Comparison of ENCODE assay signal across 2 cellular contexts in the genomic region with DNA sequence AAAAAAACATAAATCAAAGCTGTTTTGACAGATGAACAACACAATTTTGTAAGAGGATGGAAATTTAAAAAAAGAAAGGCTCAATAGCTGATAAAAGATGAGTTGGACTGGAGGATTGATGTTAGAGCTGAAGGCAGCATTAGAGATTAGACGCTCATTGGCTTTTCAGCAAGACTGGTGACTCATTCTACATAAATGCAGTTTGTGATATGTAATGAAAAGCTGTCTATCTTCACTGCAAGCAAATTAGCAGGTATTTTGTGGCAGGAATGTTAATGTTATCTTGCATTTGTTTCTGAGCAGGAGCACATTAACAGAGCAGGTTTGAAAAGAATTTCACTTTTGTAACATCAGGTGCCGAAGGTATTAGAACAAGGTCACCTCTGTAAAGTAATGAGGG.
TF ChIP-seq lines count a peak whose summit lies in the region.

No MANE protein-coding gene starts in this region.

TF ChIP-seq in A549, 52 proteins besides CTCF, POLR2A, EP300 and RAD21 (continued from another document):
- TF ChIP-seq HDAC2 (IDR thresholded peaks at IDR 0.05) = no peak
- TF ChIP-seq MAFK (IDR thresholded peaks at IDR 0.05; ENCODE audit: partially characterized antibody) = no peak
- TF ChIP-seq, protein P1, sequence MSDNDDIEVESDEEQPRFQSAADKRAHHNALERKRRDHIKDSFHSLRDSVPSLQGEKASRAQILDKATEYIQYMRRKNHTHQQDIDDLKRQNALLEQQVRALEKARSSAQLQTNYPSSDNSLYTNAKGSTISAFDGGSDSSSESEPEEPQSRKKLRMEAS (IDR thresholded peaks at IDR 0.05) = no peak
- no peak for TF ChIP-seq ZSCAN20 (CRISPR knock-in tag; IDR thresholded peaks at IDR 0.05)
- TF ChIP-seq, protein P2, sequence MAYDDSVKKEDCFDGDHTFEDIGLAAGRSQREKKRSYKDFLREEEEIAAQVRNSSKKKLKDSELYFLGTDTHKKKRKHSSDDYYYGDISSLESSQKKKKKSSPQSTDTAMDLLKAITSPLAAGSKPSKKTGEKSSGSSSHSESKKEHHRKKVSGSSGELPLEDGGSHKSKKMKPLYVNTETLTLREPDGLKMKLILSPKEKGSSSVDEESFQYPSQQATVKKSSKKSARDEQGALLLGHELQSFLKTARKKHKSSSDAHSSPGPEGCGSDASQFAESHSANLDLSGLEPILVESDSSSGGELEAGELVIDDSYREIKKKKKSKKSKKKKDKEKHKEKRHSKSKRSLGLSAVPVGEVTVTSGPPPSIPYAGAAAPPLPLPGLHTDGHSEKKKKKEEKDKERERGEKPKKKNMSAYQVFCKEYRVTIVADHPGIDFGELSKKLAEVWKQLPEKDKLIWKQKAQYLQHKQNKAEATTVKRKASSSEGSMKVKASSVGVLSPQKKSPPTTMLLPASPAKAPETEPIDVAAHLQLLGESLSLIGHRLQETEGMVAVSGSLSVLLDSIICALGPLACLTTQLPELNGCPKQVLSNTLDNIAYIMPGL (CRISPR knock-in tag; IDR thresholded peaks at IDR 0.05; ENCODE audit: borderline replicate concordance) = no peak
- no peak for TF ChIP-seq FOSL2 (IDR thresholded peaks at IDR 0.05)
- no peak for TF ChIP-seq FOSL2 (CRISPR knock-in tag; IDR thresholded peaks at IDR 0.05)
- no peak for TF ChIP-seq MYC (IDR thresholded peaks at IDR 0.05; ENCODE audit: borderline replicate concordance, low read length)
- no peak for TF ChIP-seq ESRRA (IDR thresholded peaks at IDR 0.05; ENCODE audit: borderline replicate concordance, low read length)
- no peak for TF ChIP-seq ZC3H11A (IDR thresholded peaks at IDR 0.05)
- TF ChIP-seq, protein P3, sequence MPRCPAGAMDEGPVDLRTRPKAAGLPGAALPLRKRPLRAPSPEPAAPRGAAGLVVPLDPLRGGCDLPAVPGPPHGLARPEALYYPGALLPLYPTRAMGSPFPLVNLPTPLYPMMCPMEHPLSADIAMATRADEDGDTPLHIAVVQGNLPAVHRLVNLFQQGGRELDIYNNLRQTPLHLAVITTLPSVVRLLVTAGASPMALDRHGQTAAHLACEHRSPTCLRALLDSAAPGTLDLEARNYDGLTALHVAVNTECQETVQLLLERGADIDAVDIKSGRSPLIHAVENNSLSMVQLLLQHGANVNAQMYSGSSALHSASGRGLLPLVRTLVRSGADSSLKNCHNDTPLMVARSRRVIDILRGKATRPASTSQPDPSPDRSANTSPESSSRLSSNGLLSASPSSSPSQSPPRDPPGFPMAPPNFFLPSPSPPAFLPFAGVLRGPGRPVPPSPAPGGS (IDR thresholded peaks at IDR 0.05) = no peak
- no peak for TF ChIP-seq JUN (IDR thresholded peaks at IDR 0.05)
- no peak for TF ChIP-seq GATA3 (IDR thresholded peaks at IDR 0.05; ENCODE audit: borderline replicate concordance)
- TF ChIP-seq CEBPB (IDR thresholded peaks at IDR 0.05) = no peak
- TF ChIP-seq ZNF302 (CRISPR knock-in tag; IDR thresholded peaks at IDR 0.05) = no peak
- no peak for TF ChIP-seq CBX8 (IDR thresholded peaks at IDR 0.05)
- TF ChIP-seq RARB (CRISPR knock-in tag; IDR thresholded peaks at IDR 0.05) = no peak

TF ChIP-seq in WTC11, 78 proteins besides CTCF, POLR2A, EP300 and RAD21 (continued from another document):
- TF ChIP-seq, protein P4, sequence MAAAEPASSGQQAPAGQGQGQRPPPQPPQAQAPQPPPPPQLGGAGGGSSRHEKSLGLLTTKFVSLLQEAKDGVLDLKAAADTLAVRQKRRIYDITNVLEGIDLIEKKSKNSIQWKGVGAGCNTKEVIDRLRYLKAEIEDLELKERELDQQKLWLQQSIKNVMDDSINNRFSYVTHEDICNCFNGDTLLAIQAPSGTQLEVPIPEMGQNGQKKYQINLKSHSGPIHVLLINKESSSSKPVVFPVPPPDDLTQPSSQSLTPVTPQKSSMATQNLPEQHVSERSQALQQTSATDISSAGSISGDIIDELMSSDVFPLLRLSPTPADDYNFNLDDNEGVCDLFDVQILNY (CRISPR knock-in tag; IDR thresholded peaks at IDR 0.05) = no peak
- no peak for TF ChIP-seq NR1H2 (CRISPR knock-in tag; IDR thresholded peaks at IDR 0.05)
- TF ChIP-seq, protein P5, sequence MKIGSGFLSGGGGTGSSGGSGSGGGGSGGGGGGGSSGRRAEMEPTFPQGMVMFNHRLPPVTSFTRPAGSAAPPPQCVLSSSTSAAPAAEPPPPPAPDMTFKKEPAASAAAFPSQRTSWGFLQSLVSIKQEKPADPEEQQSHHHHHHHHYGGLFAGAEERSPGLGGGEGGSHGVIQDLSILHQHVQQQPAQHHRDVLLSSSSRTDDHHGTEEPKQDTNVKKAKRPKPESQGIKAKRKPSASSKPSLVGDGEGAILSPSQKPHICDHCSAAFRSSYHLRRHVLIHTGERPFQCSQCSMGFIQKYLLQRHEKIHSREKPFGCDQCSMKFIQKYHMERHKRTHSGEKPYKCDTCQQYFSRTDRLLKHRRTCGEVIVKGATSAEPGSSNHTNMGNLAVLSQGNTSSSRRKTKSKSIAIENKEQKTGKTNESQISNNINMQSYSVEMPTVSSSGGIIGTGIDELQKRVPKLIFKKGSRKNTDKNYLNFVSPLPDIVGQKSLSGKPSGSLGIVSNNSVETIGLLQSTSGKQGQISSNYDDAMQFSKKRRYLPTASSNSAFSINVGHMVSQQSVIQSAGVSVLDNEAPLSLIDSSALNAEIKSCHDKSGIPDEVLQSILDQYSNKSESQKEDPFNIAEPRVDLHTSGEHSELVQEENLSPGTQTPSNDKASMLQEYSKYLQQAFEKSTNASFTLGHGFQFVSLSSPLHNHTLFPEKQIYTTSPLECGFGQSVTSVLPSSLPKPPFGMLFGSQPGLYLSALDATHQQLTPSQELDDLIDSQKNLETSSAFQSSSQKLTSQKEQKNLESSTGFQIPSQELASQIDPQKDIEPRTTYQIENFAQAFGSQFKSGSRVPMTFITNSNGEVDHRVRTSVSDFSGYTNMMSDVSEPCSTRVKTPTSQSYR (CRISPR knock-in tag; IDR thresholded peaks at IDR 0.05) = no peak
- no peak for TF ChIP-seq ZNF121 (CRISPR knock-in tag; IDR thresholded peaks at IDR 0.05)
- TF ChIP-seq ZNF219 (CRISPR knock-in tag; IDR thresholded peaks at IDR 0.05; ENCODE audit: borderline replicate concordance) = no peak
- TF ChIP-seq, protein P6, sequence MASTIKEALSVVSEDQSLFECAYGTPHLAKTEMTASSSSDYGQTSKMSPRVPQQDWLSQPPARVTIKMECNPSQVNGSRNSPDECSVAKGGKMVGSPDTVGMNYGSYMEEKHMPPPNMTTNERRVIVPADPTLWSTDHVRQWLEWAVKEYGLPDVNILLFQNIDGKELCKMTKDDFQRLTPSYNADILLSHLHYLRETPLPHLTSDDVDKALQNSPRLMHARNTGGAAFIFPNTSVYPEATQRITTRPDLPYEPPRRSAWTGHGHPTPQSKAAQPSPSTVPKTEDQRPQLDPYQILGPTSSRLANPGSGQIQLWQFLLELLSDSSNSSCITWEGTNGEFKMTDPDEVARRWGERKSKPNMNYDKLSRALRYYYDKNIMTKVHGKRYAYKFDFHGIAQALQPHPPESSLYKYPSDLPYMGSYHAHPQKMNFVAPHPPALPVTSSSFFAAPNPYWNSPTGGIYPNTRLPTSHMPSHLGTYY (CRISPR knock-in tag; IDR thresholded peaks at IDR 0.05) = no peak
- TF ChIP-seq, protein P7, sequence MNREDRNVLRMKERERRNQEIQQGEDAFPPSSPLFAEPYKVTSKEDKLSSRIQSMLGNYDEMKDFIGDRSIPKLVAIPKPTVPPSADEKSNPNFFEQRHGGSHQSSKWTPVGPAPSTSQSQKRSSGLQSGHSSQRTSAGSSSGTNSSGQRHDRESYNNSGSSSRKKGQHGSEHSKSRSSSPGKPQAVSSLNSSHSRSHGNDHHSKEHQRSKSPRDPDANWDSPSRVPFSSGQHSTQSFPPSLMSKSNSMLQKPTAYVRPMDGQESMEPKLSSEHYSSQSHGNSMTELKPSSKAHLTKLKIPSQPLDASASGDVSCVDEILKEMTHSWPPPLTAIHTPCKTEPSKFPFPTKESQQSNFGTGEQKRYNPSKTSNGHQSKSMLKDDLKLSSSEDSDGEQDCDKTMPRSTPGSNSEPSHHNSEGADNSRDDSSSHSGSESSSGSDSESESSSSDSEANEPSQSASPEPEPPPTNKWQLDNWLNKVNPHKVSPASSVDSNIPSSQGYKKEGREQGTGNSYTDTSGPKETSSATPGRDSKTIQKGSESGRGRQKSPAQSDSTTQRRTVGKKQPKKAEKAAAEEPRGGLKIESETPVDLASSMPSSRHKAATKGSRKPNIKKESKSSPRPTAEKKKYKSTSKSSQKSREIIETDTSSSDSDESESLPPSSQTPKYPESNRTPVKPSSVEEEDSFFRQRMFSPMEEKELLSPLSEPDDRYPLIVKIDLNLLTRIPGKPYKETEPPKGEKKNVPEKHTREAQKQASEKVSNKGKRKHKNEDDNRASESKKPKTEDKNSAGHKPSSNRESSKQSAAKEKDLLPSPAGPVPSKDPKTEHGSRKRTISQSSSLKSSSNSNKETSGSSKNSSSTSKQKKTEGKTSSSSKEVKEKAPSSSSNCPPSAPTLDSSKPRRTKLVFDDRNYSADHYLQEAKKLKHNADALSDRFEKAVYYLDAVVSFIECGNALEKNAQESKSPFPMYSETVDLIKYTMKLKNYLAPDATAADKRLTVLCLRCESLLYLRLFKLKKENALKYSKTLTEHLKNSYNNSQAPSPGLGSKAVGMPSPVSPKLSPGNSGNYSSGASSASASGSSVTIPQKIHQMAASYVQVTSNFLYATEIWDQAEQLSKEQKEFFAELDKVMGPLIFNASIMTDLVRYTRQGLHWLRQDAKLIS (CRISPR knock-in tag; IDR thresholded peaks at IDR 0.05; ENCODE audit: borderline replicate concordance) = no peak
- TF ChIP-seq, protein P8, sequence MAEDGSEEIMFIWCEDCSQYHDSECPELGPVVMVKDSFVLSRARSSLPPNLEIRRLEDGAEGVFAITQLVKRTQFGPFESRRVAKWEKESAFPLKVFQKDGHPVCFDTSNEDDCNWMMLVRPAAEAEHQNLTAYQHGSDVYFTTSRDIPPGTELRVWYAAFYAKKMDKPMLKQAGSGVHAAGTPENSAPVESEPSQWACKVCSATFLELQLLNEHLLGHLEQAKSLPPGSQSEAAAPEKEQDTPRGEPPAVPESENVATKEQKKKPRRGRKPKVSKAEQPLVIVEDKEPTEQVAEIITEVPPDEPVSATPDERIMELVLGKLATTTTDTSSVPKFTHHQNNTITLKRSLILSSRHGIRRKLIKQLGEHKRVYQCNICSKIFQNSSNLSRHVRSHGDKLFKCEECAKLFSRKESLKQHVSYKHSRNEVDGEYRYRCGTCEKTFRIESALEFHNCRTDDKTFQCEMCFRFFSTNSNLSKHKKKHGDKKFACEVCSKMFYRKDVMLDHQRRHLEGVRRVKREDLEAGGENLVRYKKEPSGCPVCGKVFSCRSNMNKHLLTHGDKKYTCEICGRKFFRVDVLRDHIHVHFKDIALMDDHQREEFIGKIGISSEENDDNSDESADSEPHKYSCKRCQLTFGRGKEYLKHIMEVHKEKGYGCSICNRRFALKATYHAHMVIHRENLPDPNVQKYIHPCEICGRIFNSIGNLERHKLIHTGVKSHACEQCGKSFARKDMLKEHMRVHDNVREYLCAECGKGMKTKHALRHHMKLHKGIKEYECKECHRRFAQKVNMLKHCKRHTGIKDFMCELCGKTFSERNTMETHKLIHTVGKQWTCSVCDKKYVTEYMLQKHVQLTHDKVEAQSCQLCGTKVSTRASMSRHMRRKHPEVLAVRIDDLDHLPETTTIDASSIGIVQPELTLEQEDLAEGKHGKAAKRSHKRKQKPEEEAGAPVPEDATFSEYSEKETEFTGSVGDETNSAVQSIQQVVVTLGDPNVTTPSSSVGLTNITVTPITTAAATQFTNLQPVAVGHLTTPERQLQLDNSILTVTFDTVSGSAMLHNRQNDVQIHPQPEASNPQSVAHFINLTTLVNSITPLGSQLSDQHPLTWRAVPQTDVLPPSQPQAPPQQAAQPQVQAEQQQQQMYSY (CRISPR knock-in tag; IDR thresholded peaks at IDR 0.05) = no peak
- TF ChIP-seq ZNF423 (CRISPR knock-in tag; IDR thresholded peaks at IDR 0.05) = no peak
- TF ChIP-seq, protein P9, sequence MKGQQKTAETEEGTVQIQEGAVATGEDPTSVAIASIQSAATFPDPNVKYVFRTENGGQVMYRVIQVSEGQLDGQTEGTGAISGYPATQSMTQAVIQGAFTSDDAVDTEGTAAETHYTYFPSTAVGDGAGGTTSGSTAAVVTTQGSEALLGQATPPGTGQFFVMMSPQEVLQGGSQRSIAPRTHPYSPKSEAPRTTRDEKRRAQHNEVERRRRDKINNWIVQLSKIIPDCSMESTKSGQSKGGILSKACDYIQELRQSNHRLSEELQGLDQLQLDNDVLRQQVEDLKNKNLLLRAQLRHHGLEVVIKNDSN (CRISPR knock-in tag; IDR thresholded peaks at IDR 0.05) = no peak
